ENCODE assay signal across 28 cellular contexts in genomic region chr4:155569471-155569870, GRCh38.
"Had no signal": no experiment of that assay in that cellular context is flagged by ENCODE, and none has a peak within 500 bp of the region (broad histone marks: within the 10 kb centered on the region; RNA-seq: fewer than 3 reads in every experiment).

No MANE protein-coding gene starts in this region.

- H3K36me3 Mint-ChIP-seq: stimulated activated effector memory CD8-positive, alpha-beta T cell treated with anti-CD3 and anti-CD28 coated beads, Interleukin-12 subunit alpha, Interleukin-12 subunit beta, amount 100 ng/mL, for 72 hours; stimulated activated memory B cell treated with anti-CD40 and anti-IgM and Interleukin-4, amounts not matched to agents 10 μg/mL and 1 μg/mL and 100 μg/mL, for 72 hours; type B pancreatic cell had no signal

- H3K9me3 ChIP-seq: stomach, suprapubic skin, testis, thoracic aorta, thyroid gland, tibial artery, transverse colon, upper lobe of left lung, upper lobe of right lung, uterus, vagina had no signal

- FAIRE-seq: urothelium cell line had no signal

- H3K4me1 Mint-ChIP-seq: stimulated activated effector memory CD8-positive, alpha-beta T cell treated with anti-CD3 and anti-CD28 coated beads, Interleukin-12 subunit alpha, Interleukin-12 subunit beta, amount 100 ng/mL, for 72 hours; stimulated activated memory B cell treated with anti-CD40 and anti-IgM and Interleukin-4, amounts not matched to agents 10 μg/mL and 1 μg/mL and 100 μg/mL, for 72 hours; stimulated activated naive CD8-positive, alpha-beta T cell treated with anti-CD3 and anti-CD28 coated beads, Interleukin-15, amount 100 ng/mL, for 72 hours had no signal

- H3K36me3 ChIP-seq: stomach, suprapubic skin, thoracic aorta, thyroid gland, tibial artery, tibial nerve, transverse colon, upper lobe of left lung, upper lobe of right lung, uterus, vagina had no signal

- H3K27ac Mint-ChIP-seq: stimulated activated effector memory CD8-positive, alpha-beta T cell treated with anti-CD3 and anti-CD28 coated beads, Interleukin-12 subunit alpha, Interleukin-12 subunit beta, amount 100 ng/mL, for 72 hours; stimulated activated memory B cell treated with anti-CD40 and anti-IgM and Interleukin-4, amounts not matched to agents 10 μg/mL and 1 μg/mL and 100 μg/mL, for 72 hours; stimulated activated naive CD8-positive, alpha-beta T cell treated with anti-CD3 and anti-CD28 coated beads, Interleukin-15, amount 100 ng/mL, for 72 hours; stimulated activated naive CD8-positive, alpha-beta T cell treated with anti-CD3 and anti-CD28 coated beads, Interleukin-15, Interleukin-2, amounts not matched to agents 100 ng/mL and 50 ng/mL, for 24 hours; type B pancreatic cell had no signal

- H3K4me3 ChIP-seq: stomach, suprapubic skin, testis, thoracic aorta, thyroid gland, tibial artery, tibial nerve, transverse colon, upper lobe of left lung, upper lobe of right lung, uterus, vagina had no signal

- ATAC-seq: stimulated activated effector memory CD8-positive, alpha-beta T cell treated with anti-CD3 and anti-CD28 coated beads, Interleukin-12 subunit alpha, Interleukin-12 subunit beta, amount 100 ng/mL, for 72 hours; stimulated activated memory B cell treated with anti-CD40 and anti-IgM and Interleukin-4, amounts not matched to agents 10 μg/mL and 1 μg/mL and 100 μg/mL, for 72 hours; stimulated activated naive CD8-positive, alpha-beta T cell treated with anti-CD3 and anti-CD28 coated beads, Interleukin-15, amount 100 ng/mL, for 72 hours; stimulated activated naive CD8-positive, alpha-beta T cell treated with anti-CD3 and anti-CD28 coated beads, Interleukin-15, Interleukin-2, amounts not matched to agents 100 U/mL and 50 U/mL, for 24 hours; upper lobe of right lung had no signal

- H3K27me3 Mint-ChIP-seq: stimulated activated memory B cell treated with anti-CD40 and anti-IgM and Interleukin-4, amounts not matched to agents 10 μg/mL and 1 μg/mL and 100 μg/mL, for 72 hours; type B pancreatic cell had no signal

- H3K9me3 Mint-ChIP-seq: stimulated activated naive CD8-positive, alpha-beta T cell treated with anti-CD3 and anti-CD28 coated beads, Interleukin-15, amount 100 ng/mL, for 72 hours; type B pancreatic cell had no signal

- H3K27me3 ChIP-seq: stomach, suprapubic skin, testis, thyroid gland, tibial artery, tibial nerve, transverse colon, upper lobe of left lung, upper lobe of right lung, uterus, vagina had no signal

- DNase-seq: stimulated activated CD4-positive, alpha-beta T cell treated with anti-CD3 and anti-CD28 coated beads, Interleukin-2, amount 100 ng/mL, for 48 hours; stimulated activated CD4-positive, alpha-beta T cell treated with anti-CD3 and anti-CD28 coated beads, Interleukin-4, amount 100 ng/mL, for 1 hour; stimulated activated CD4-positive, alpha-beta T cell treated with anti-CD3 and anti-CD28 coated beads, Interleukin-4, amount 100 ng/mL, for 24 hours; stimulated activated CD4-positive, alpha-beta T cell treated with anti-CD3 and anti-CD28 coated beads, Interleukin-4, amount 100 ng/mL, for 4 hours; stimulated activated CD8-positive, alpha-beta memory T cell treated with anti-CD3 and anti-CD28 coated beads, Interleukin-4, amount 100 ng/mL, for 48 hours; stimulated activated naive CD4-positive, alpha-beta T cell; stimulated activated naive CD4-positive, alpha-beta T cell treated with Interleukin-2 at 50 U/mL for 16 hours; stimulated activated naive CD8-positive, alpha-beta T cell treated with anti-CD3 and anti-CD28 coated beads, Interleukin-15, amount 100 ng/mL, for 72 hours; stimulated activated naive CD8-positive, alpha-beta T cell treated with anti-CD3 and anti-CD28 coated beads, Interleukin-15, Interleukin-2, amounts not matched to agents 100 U/mL and 50 U/mL, for 24 hours; stomach; substantia nigra; testis; thyroid gland; tibial artery; transverse colon; trophoblast cell; upper lobe of left lung; upper lobe of right lung; uterus had no signal

- H3K4me1 ChIP-seq: stomach, suprapubic skin, testis, thyroid gland, tibial artery, tibial nerve, transverse colon, upper lobe of right lung, uterus, vagina had no signal

- H3K4me3 Mint-ChIP-seq: stimulated activated effector memory CD8-positive, alpha-beta T cell treated with anti-CD3 and anti-CD28 coated beads, Interleukin-12 subunit alpha, Interleukin-12 subunit beta, amount 100 ng/mL, for 72 hours; stimulated activated memory B cell treated with anti-CD40 and anti-IgM and Interleukin-4, amounts not matched to agents 10 μg/mL and 1 μg/mL and 100 μg/mL, for 72 hours; stimulated activated naive CD8-positive, alpha-beta T cell treated with anti-CD3 and anti-CD28 coated beads, Interleukin-15, amount 100 ng/mL, for 72 hours; stimulated activated naive CD8-positive, alpha-beta T cell treated with anti-CD3 and anti-CD28 coated beads, Interleukin-15, Interleukin-2, amounts not matched to agents 100 ng/mL and 50 ng/mL, for 24 hours; type B pancreatic cell had no signal

- H3K27ac ChIP-seq: stomach, suprapubic skin, testis, thoracic aorta, thyroid gland, tibial artery, tibial nerve, transverse colon, upper lobe of left lung, upper lobe of right lung, uterus, vagina had no signal
